Comparison of ENCODE assay signal across 25 cellular contexts in the genomic region with DNA sequence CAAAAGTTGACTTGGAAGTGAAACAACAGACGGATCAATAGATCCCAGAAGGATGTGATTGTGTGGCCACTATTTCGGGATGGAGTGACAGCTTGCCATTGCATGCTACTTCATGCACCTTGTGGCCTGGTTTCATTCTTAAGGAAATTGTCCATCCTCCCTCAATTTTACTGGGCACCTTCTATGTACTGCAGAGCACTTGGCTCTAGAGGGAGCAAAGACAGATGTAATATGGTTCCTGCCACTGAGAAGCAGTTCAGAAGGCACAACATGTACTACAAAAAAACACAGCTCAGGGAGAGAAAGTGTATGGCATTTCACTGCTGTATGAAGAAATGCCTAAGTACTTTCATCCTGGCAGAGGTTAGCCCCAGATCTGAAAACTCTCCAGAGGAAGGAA.
"Had no signal": no experiment of that assay in that cellular context is flagged by ENCODE, and none has a peak within 500 bp of the region (broad histone marks: within the 10 kb centered on the region; RNA-seq: fewer than 3 reads in every experiment).

No MANE protein-coding gene starts in this region.

- H3K27me3 Mint-ChIP-seq: activated T-helper 17 cell treated with anti-CD3 and anti-CD28 coated beads, Interleukin-2, amount 50 U/mL, for 72 hours had no signal

- H3K36me3 Mint-ChIP-seq: brain; immature natural killer cell; mesothelial cell of epicardium; neural progenitor cell; stimulated activated naive B cell treated with anti-CD40 and anti-IgM and Interleukin-4, amounts not matched to agents 10 μg/mL and 1 μg/mL and 100 μg/mL, for 72 hours had no signal

- H3K27ac Mint-ChIP-seq: activated naive CD4-positive, alpha-beta T cell treated with anti-CD3 and anti-CD28 coated beads, Interleukin-2, amount 50 U/mL, for 72 hours; activated T-helper 17 cell treated with anti-CD3 and anti-CD28 coated beads, Interleukin-2, amount 50 U/mL, for 72 hours; brain; dendritic cell treated with granulocyte-macrophage colony-stimulating factor and Interleukin-4, amounts not matched to agents 40 ng/mL and 50 ng/mL, for 4 days; immature natural killer cell; mesothelial cell of epicardium; naive thymus-derived CD8-positive, alpha-beta T cell; neural progenitor cell; stimulated activated naive B cell treated with anti-CD40 and anti-IgM and Interleukin-4, amounts not matched to agents 10 μg/mL and 1 μg/mL and 100 μg/mL, for 72 hours had no signal

- H3K4me1 Mint-ChIP-seq: activated T-helper 17 cell treated with anti-CD3 and anti-CD28 coated beads, Interleukin-2, amount 50 U/mL, for 72 hours; immature natural killer cell; mesothelial cell of epicardium; naive thymus-derived CD8-positive, alpha-beta T cell; stimulated activated naive B cell treated with anti-CD40 and anti-IgM and Interleukin-4, amounts not matched to agents 10 μg/mL and 1 μg/mL and 100 μg/mL, for 72 hours had no signal

- DNase-seq: activated CD4-positive, alpha-beta T cell treated with anti-CD3 and anti-CD28 coated beads for 1 hour; activated T-cell treated with anti-CD3 and anti-CD28 coated beads, Interleukin-2, amount 50 U/mL, for 1 hour; aorta; caudate nucleus; effector CD4-positive, alpha-beta T cell; erythroblast; foreskin keratinocyte; immature natural killer cell; kidney glomerular epithelial cell; left ventricle myocardium inferior; mammary epithelial cell; naive thymus-derived CD8-positive, alpha-beta T cell; posterior cingulate gyrus; small intestine; stimulated activated CD8-positive, alpha-beta memory T cell treated with anti-CD3 and anti-CD28 coated beads, Interleukin-4, amount 100 ng/mL, for 48 hours; stimulated activated naive B cell treated with anti-CD40 and anti-IgM and Interleukin-4, amounts not matched to agents 10 μg/mL and 1 μg/mL and 100 μg/mL, for 72 hours; testis; trophoblast cell had no signal

- ATAC-seq: activated naive CD4-positive, alpha-beta T cell treated with anti-CD3 and anti-CD28 coated beads, Interleukin-2, amount 50 U/mL, for 72 hours; activated T-helper 17 cell treated with anti-CD3 and anti-CD28 coated beads, Interleukin-2, amount 50 U/mL, for 72 hours; foreskin keratinocyte; naive thymus-derived CD8-positive, alpha-beta T cell; sciatic nerve; stimulated activated naive B cell treated with anti-CD40 and anti-IgM and Interleukin-4, amounts not matched to agents 10 μg/mL and 1 μg/mL and 100 μg/mL, for 72 hours had no signal

- H3K4me3 Mint-ChIP-seq: activated T-helper 17 cell treated with anti-CD3 and anti-CD28 coated beads, Interleukin-2, amount 50 U/mL, for 72 hours; brain; dendritic cell treated with granulocyte-macrophage colony-stimulating factor and Interleukin-4, amounts not matched to agents 40 ng/mL and 50 ng/mL, for 4 days; immature natural killer cell; mesothelial cell of epicardium; naive thymus-derived CD8-positive, alpha-beta T cell; neural progenitor cell; stimulated activated naive B cell treated with anti-CD40 and anti-IgM and Interleukin-4, amounts not matched to agents 10 μg/mL and 1 μg/mL and 100 μg/mL, for 72 hours had no signal

- H3K9me3 Mint-ChIP-seq: dendritic cell treated with granulocyte-macrophage colony-stimulating factor and Interleukin-4, amounts not matched to agents 40 ng/mL and 50 ng/mL, for 4 days; mesothelial cell of epicardium; neural progenitor cell; stimulated activated naive B cell treated with anti-CD40 and anti-IgM and Interleukin-4, amounts not matched to agents 10 μg/mL and 1 μg/mL and 100 μg/mL, for 72 hours had no signal
